Comparison of ENCODE assay signal across 8 cellular contexts in genomic region chrX:39854772-39855747, GRCh38.
DNase-seq lines count a peak whose midpoint lies in the region; ATAC-seq and TF ChIP-seq lines count a peak whose summit lies in the region.

No MANE protein-coding gene starts in this region.

- H3K56ac ChIP-seq in IMR-90 (ENCODE audit: extremely low read depth, insufficient read depth, low read length) = no peak overlapping the region

- H2BK120ac ChIP-seq in IMR-90 (ENCODE audit: low read depth, low read length) = peak overlapping the region; percentile 46; the same call in 1 of the 2 replicates

- peak; percentile 83 to 94 (median 86) for DNase-seq in CD4-positive, alpha-beta memory T cell
- no peak for DNase-seq in IMR-90
- DNase-seq in activated CD4-positive, alpha-beta memory T cell treated with anti-CD3 and anti-CD28 coated beads, Interleukin-2, amount 10 ng/mL, durations not matched to agents 7 days and 5 days = peak; percentile 85
- peak; percentile 31 to 42 for DNase-seq in lung microvascular endothelial cell (ENCODE audit: low read depth in 2 of 2)
- DNase-seq in NCI-H82 treated with DMSO at 0.1 percent for 48 hours (lab: John Stamatoyannopoulos, UW; ENCODE audit: unreplicated experiment) = no peak
- DNase-seq in Ammon's horn (ENCODE audit: low spot score) = no peak
- no peak for DNase-seq in putamen (ENCODE audit: low spot score)

- peak; percentile 60 for ATAC-seq in GM21381 (IDR thresholded peaks at IDR 0.05; ENCODE audit: unreplicated experiment)
- no peak for ATAC-seq in IMR-90 (ENCODE audit: low read depth)

- TF ChIP-seq RAD21 in IMR-90 (IDR thresholded peaks at IDR 0.05; ENCODE audit: low read length) = no peak

- H3K18ac ChIP-seq in IMR-90 (ENCODE audit: low read depth, low read length) = no peak overlapping the region

- no peak overlapping the region; the same call in 1 of the 2 replicates for H2AK5ac ChIP-seq in IMR-90 (ENCODE audit: low read depth, low read length)

- no peak overlapping the region for H4K5ac ChIP-seq in IMR-90 (ENCODE audit: low read depth, low read length)

- no peak overlapping the region for H2AFZ ChIP-seq in IMR-90 (replicated peaks; ENCODE audit: low read length, poor library complexity)

- peak overlapping the region; percentile 74 to 93 (median 87) for H3K4me3 Mint-ChIP-seq in CD4-positive, alpha-beta memory T cell
- H3K4me3 Mint-ChIP-seq in activated CD4-positive, alpha-beta memory T cell treated with anti-CD3 and anti-CD28 coated beads, Interleukin-2, amount 10 ng/mL, durations not matched to agents 7 days and 5 days = peak overlapping the region; percentile 83

- BruUV-seq in IMR-90 (replicated peaks; lab: Mats Ljungman, UMichigan) = no TSS peak

- POLR2A ChIA-PET in CD4-positive, alpha-beta memory T cell (lab: Charles Lee; ENCODE audit: partially characterized antibody) = interaction anchor here (0.5 to 2.8 kb wide), 19 partner anchors 9 to 425 kb away, joined by 3 to 25 read pairs (median 4); partner anchors contain the start of gene BCOR
- POLR2A ChIA-PET in IMR-90 (lab: Charles Lee; ENCODE audit: unreplicated experiment) = no interaction called here
- POLR2A ChIA-PET in activated CD4-positive, alpha-beta memory T cell treated with anti-CD3 and anti-CD28 coated beads, Interleukin-2, amount 10 ng/mL, durations not matched to agents 7 days and 5 days (lab: Charles Lee) = interaction anchor here (0.6 to 3.2 kb wide), 45 partner anchors 10 to 1479 kb away, joined by 3 to 41 read pairs (median 5); partner anchors contain the start of genes BCOR and DDX3X

- intact Hi-C loops in CD4-positive, alpha-beta memory T cell (cut with micrococcal nuclease) = loop anchor here (1.0 to 10.0 kb wide), 7 partner anchors 15 to 1050 kb away; partner anchors contain the start of gene MID1IP1
- intact Hi-C loops in IMR-90 (cut with micrococcal nuclease) = no loop called here

- H3K27ac Mint-ChIP-seq in CD4-positive, alpha-beta memory T cell = peak overlapping the region; percentile 97 to 99 (median 99)
- peak overlapping the region; percentile 96 for H3K27ac Mint-ChIP-seq in activated CD4-positive, alpha-beta memory T cell treated with anti-CD3 and anti-CD28 coated beads, Interleukin-2, amount 10 ng/mL, durations not matched to agents 7 days and 5 days

- H3K4me2 ChIP-seq in IMR-90 (ENCODE audit: low read depth, low read length) = no peak overlapping the region

- no peaks in the 10 kb centered on the region for H3K9me3 ChIP-seq in CD4-positive, alpha-beta memory T cell (ENCODE audit: control insufficient read depth in 1 of 2, low read length in 2 of 2)
- no peaks in the 10 kb centered on the region for H3K9me3 ChIP-seq in IMR-90 (ENCODE audit: control insufficient read depth, insufficient read depth, low read length)

- no peaks in the 10 kb centered on the region for H4K20me1 ChIP-seq in IMR-90 (ENCODE audit: insufficient read depth, low read length)

- no peak overlapping the region for H3K4ac ChIP-seq in IMR-90 (ENCODE audit: low read depth, low read length)

- WGBS in IMR-90 (ENCODE audit: extremely low coverage in 2 of 2, insufficient read length in 1 of 2), 2 experiments = 64% methylated on average over 7 of the region's 17 CpGs; no CpG with 5 or more reads in 1 of the 2 experiments

- no peaks in the 10 kb centered on the region for H3K36me3 ChIP-seq in CD4-positive, alpha-beta memory T cell (ENCODE audit: insufficient read depth, low read length)
- H3K36me3 ChIP-seq in IMR-90 (ENCODE audit: control insufficient read depth, insufficient read depth, low read length) = no peaks in the 10 kb centered on the region

- TF ChIP-seq CTCF in IMR-90 (conservative IDR thresholded peaks at IDR 0.05; ENCODE audit: low read depth, low read length) = no peak

- H3K9me3 Mint-ChIP-seq in CD4-positive, alpha-beta memory T cell = peaks cover 0 to 3% (median 0%) of the 10 kb centered on the region in 8 donors
- H3K9me3 Mint-ChIP-seq in activated CD4-positive, alpha-beta memory T cell treated with anti-CD3 and anti-CD28 coated beads, Interleukin-2, amount 10 ng/mL, durations not matched to agents 7 days and 5 days = no peaks in the 10 kb centered on the region

- H4K8ac ChIP-seq in IMR-90 (ENCODE audit: low read depth in 2 of 2, low read length in 2 of 2) = no peak overlapping the region

- no peaks in the 10 kb centered on the region for H3K27me3 Mint-ChIP-seq in CD4-positive, alpha-beta memory T cell
- H3K27me3 Mint-ChIP-seq in activated CD4-positive, alpha-beta memory T cell treated with anti-CD3 and anti-CD28 coated beads, Interleukin-2, amount 10 ng/mL, durations not matched to agents 7 days and 5 days = no peaks in the 10 kb centered on the region

- no peak overlapping the region for H2BK20ac ChIP-seq in IMR-90 (ENCODE audit: low read depth, low read length)

- H3K27me3 ChIP-seq in CD4-positive, alpha-beta memory T cell (ENCODE audit: insufficient read depth, low read length) = no peaks in the 10 kb centered on the region
- peaks cover 13% of the 10 kb centered on the region; the same call in 1 of the 2 replicates for H3K27me3 ChIP-seq in IMR-90 (ENCODE audit: control insufficient read depth, insufficient read depth, low read length)

- H3K14ac ChIP-seq in IMR-90 (replicated peaks; ENCODE audit: low read depth, low read length) = no peak overlapping the region

- no peak overlapping the region for H2BK5ac ChIP-seq in IMR-90 (ENCODE audit: low read depth, low read length, poor library complexity, severe bottlenecking)

- no peak overlapping the region for H2AK9ac ChIP-seq in IMR-90 (replicated peaks; ENCODE audit: low read depth, low read length, poor library complexity)

- dilution Hi-C loops in IMR-90 (cut with HindIII; ENCODE audit: low sequenced_read_pairs, unreplicated experiment) = no loop called here

- H3K9ac ChIP-seq in IMR-90 (ENCODE audit: low read depth, low read length) = no peak overlapping the region

- peak overlapping the region; percentile 49 to 54 for H3K4me3 ChIP-seq in CD4-positive, alpha-beta memory T cell (ENCODE audit: low read length in 2 of 2)
- no peak overlapping the region for H3K4me3 ChIP-seq in IMR-90 (ENCODE audit: insufficient read depth, low read depth, low read length)

- H3K27ac ChIP-seq in CD4-positive, alpha-beta memory T cell (ENCODE audit: low read depth, low read length) = peak overlapping the region; percentile 92
- H3K27ac ChIP-seq in IMR-90 (ENCODE audit: insufficient read depth, low read length) = no peak overlapping the region

- no peak for TF ChIP-seq POLR2A in IMR-90 (IDR thresholded peaks at IDR 0.05; ENCODE audit: low read depth, low read length)

- in situ Hi-C loops in IMR-90 (cut with MboI; ENCODE audit: low sequenced_read_pairs) = no loop called here

- H3K36me3 Mint-ChIP-seq in CD4-positive, alpha-beta memory T cell = peaks cover 0 to 2% of the 10 kb centered on the region in 2 donors
- peaks cover 20% of the 10 kb centered on the region for H3K36me3 Mint-ChIP-seq in activated CD4-positive, alpha-beta memory T cell treated with anti-CD3 and anti-CD28 coated beads, Interleukin-2, amount 10 ng/mL, durations not matched to agents 7 days and 5 days (ENCODE audit: low read depth)

- H3K9me1 ChIP-seq in IMR-90 (ENCODE audit: insufficient read depth, low read length) = peaks cover 2% of the 10 kb centered on the region; the same call in 1 of the 2 replicates

- H3K4me1 Mint-ChIP-seq in CD4-positive, alpha-beta memory T cell = peaks cover 28 to 80% (median 46%) of the 10 kb centered on the region in 4 donors
- peaks cover 66% of the 10 kb centered on the region for H3K4me1 Mint-ChIP-seq in activated CD4-positive, alpha-beta memory T cell treated with anti-CD3 and anti-CD28 coated beads, Interleukin-2, amount 10 ng/mL, durations not matched to agents 7 days and 5 days

- H3K23ac ChIP-seq in IMR-90 (ENCODE audit: low read depth, low read length) = no peak overlapping the region

- no peak overlapping the region for H2BK15ac ChIP-seq in IMR-90 (ENCODE audit: low read depth, low read length)

- no peaks in the 10 kb centered on the region for H3K79me1 ChIP-seq in IMR-90 (ENCODE audit: low read depth in 1 of 2, low read length in 2 of 2)

- CTCF ChIA-PET in CD4-positive, alpha-beta memory T cell (lab: Charles Lee; ENCODE audit: partially characterized antibody) = interaction anchor here (0.7 to 1.6 kb wide), 6 partner anchors 38 to 322 kb away, joined by 3 to 4 read pairs (median 3); no protein-coding TSS in a partner anchor
- CTCF ChIA-PET in IMR-90 (lab: Yijun Ruan, JAX) = no interaction called here
- CTCF ChIA-PET in activated CD4-positive, alpha-beta memory T cell treated with anti-CD3 and anti-CD28 coated beads, Interleukin-2, amount 10 ng/mL, durations not matched to agents 7 days and 5 days (lab: Charles Lee) = interaction anchor here (0.5 to 3.3 kb wide), 10 partner anchors 38 to 1051 kb away, joined by 3 to 14 read pairs (median 3); no protein-coding TSS in a partner anchor

- no peak overlapping the region for H4K91ac ChIP-seq in IMR-90 (ENCODE audit: insufficient read depth, low read depth, low read length)

- H3K4me1 ChIP-seq in CD4-positive, alpha-beta memory T cell (ENCODE audit: insufficient read depth, low read length) = peaks cover 55% of the 10 kb centered on the region
- H3K4me1 ChIP-seq in IMR-90 (ENCODE audit: control insufficient read depth, insufficient read depth, low read length) = peaks cover 6% of the 10 kb centered on the region

TF ChIP-seq in IMR-90, 13 proteins besides CTCF, POLR2A, EP300 and RAD21:
- TF ChIP-seq FOS (IDR thresholded peaks at IDR 0.05; ENCODE audit: low read depth, low read length) (no peak), RCOR1 (IDR thresholded peaks at IDR 0.05; ENCODE audit: insufficient replicate concordance, low read length) (no peak)

Comparison
In these comparisons a context has a peak if more than half of its experiments do, and no peak if none do; other contexts are left out.
1. DNase-seq: peak in CD4-positive, alpha-beta memory T cell (5 of 5), activated CD4-positive, alpha-beta memory T cell treated with anti-CD3 and anti-CD28 coated beads, Interleukin-2, amount 10 ng/mL, durations not matched to agents 7 days and 5 days (single experiment) and lung microvascular endothelial cell (2 of 2); none in IMR-90 (single experiment), NCI-H82 treated with DMSO at 0.1 percent for 48 hours (single experiment), Ammon's horn (single experiment) and putamen (single experiment).